Comparison of ENCODE assay signal across 1 cellular context in the genomic region with DNA sequence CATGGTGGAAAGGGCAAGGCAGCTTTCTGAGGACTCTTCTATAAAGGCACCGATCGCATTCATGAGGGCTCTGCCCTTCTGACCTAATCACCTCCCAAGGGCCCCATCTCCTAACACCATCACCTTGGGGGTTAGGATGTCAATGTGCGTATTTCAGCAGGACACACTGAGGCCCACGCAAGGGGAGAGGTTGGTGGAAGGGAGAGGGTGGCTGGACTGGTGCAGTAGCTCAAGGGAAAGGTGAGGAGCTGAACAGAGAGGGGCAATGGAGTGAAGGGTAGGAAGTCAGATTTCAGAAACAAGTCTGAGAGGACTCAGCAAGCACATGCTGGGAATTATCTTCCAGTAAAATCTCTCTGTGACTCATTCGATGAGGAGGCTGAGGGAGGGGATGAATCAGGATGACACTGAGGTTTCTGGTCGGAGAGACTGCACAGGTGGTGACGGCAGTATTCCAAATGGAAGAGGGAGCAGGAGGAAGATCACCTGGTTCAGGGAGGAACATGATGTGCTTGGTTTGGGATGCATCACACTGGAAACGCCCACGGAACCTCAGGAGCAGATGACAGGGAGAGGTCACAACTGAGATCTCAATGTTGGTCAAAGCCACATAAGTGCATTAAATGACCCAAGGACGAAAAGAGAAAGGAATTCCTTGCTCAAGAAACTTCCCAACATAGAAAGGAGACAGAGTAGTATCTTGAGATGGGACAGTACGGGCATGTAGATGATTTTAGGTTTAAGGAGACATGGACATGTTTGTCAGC.
TF ChIP-seq lines count a peak whose summit lies in the region.

No MANE protein-coding gene starts in this region.

TF ChIP-seq in A549, 52 proteins besides CTCF, POLR2A, EP300 and RAD21 (continued from another document):
- TF ChIP-seq, protein P1, sequence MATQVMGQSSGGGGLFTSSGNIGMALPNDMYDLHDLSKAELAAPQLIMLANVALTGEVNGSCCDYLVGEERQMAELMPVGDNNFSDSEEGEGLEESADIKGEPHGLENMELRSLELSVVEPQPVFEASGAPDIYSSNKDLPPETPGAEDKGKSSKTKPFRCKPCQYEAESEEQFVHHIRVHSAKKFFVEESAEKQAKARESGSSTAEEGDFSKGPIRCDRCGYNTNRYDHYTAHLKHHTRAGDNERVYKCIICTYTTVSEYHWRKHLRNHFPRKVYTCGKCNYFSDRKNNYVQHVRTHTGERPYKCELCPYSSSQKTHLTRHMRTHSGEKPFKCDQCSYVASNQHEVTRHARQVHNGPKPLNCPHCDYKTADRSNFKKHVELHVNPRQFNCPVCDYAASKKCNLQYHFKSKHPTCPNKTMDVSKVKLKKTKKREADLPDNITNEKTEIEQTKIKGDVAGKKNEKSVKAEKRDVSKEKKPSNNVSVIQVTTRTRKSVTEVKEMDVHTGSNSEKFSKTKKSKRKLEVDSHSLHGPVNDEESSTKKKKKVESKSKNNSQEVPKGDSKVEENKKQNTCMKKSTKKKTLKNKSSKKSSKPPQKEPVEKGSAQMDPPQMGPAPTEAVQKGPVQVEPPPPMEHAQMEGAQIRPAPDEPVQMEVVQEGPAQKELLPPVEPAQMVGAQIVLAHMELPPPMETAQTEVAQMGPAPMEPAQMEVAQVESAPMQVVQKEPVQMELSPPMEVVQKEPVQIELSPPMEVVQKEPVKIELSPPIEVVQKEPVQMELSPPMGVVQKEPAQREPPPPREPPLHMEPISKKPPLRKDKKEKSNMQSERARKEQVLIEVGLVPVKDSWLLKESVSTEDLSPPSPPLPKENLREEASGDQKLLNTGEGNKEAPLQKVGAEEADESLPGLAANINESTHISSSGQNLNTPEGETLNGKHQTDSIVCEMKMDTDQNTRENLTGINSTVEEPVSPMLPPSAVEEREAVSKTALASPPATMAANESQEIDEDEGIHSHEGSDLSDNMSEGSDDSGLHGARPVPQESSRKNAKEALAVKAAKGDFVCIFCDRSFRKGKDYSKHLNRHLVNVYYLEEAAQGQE (IDR thresholded peaks at IDR 0.05) = no peak
- TF ChIP-seq FOXS1 (CRISPR knock-in tag; IDR thresholded peaks at IDR 0.05) (no peak), FOSB (CRISPR knock-in tag; IDR thresholded peaks at IDR 0.05) (no peak), MAZ (IDR thresholded peaks at IDR 0.05; ENCODE audit: borderline replicate concordance, low read depth, low read length) (no peak), RNF2 (IDR thresholded peaks at IDR 0.05; ENCODE audit: borderline replicate concordance, low read depth) (no peak), MAFK (IDR thresholded peaks at IDR 0.05; ENCODE audit: partially characterized antibody) (no peak), ZFP36 (IDR thresholded peaks at IDR 0.05; ENCODE audit: borderline replicate concordance, partially characterized antibody) (no peak), ZNF302 (CRISPR knock-in tag; IDR thresholded peaks at IDR 0.05) (no peak), FOSL2 (IDR thresholded peaks at IDR 0.05) (0 out of 2 replicates have a peak, but pooled peaks have one; percentile 12), FOSL2 (CRISPR knock-in tag; IDR thresholded peaks at IDR 0.05) (peak; percentile 50), KDM1A (IDR thresholded peaks at IDR 0.05; ENCODE audit: low read depth) (no peak), TP53 (CRISPR knock-in tag; IDR thresholded peaks at IDR 0.05) (no peak), EHF (CRISPR knock-in tag; IDR thresholded peaks at IDR 0.05) (no peak), HDAC2 (IDR thresholded peaks at IDR 0.05) (no peak), TFCP2L1 (CRISPR knock-in tag; IDR thresholded peaks at IDR 0.05) (no peak), NFE2L2 (conservative IDR thresholded peaks at IDR 0.05; ENCODE audit: low read length) (no peak), CHD4 (IDR thresholded peaks at IDR 0.05; ENCODE audit: borderline replicate concordance) (no peak), RARB (CRISPR knock-in tag; IDR thresholded peaks at IDR 0.05) (no peak), RFX5 (IDR thresholded peaks at IDR 0.05) (no peak), JUNB (IDR thresholded peaks at IDR 0.05) (peak; percentile 18; the same call in 1 of the 2 replicates), SMC3 (IDR thresholded peaks at IDR 0.05) (no peak)
- TF ChIP-seq, protein P2, sequence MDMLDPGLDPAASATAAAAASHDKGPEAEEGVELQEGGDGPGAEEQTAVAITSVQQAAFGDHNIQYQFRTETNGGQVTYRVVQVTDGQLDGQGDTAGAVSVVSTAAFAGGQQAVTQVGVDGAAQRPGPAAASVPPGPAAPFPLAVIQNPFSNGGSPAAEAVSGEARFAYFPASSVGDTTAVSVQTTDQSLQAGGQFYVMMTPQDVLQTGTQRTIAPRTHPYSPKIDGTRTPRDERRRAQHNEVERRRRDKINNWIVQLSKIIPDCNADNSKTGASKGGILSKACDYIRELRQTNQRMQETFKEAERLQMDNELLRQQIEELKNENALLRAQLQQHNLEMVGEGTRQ (IDR thresholded peaks at IDR 0.05) = no peak
- TF ChIP-seq, protein P3, sequence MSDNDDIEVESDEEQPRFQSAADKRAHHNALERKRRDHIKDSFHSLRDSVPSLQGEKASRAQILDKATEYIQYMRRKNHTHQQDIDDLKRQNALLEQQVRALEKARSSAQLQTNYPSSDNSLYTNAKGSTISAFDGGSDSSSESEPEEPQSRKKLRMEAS (IDR thresholded peaks at IDR 0.05) = peak; percentile 69
- TF ChIP-seq, protein P4, sequence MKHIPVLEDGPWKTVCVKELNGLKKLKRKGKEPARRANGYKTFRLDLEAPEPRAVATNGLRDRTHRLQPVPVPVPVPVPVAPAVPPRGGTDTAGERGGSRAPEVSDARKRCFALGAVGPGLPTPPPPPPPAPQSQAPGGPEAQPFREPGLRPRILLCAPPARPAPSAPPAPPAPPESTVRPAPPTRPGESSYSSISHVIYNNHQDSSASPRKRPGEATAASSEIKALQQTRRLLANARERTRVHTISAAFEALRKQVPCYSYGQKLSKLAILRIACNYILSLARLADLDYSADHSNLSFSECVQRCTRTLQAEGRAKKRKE (CRISPR knock-in tag; IDR thresholded peaks at IDR 0.05; ENCODE audit: low read depth) = no peak
